Comparison of ENCODE assay signal across 9 cellular contexts in genomic region chr7:44145419-44145968, GRCh38. TPM values are rescaled to one million over a fixed set of nuclear protein-coding genes. Genes with fewer than 3 reads are reported as not detected.
A peak's percentile ranks its signal among the peaks of the same experiment; 100 is the strongest.
DNase-seq lines count a peak whose midpoint lies in the region; ATAC-seq and TF ChIP-seq lines count a peak whose summit lies in the region.
"Had no signal": no experiment of that assay in that cellular context is flagged by ENCODE, and none has a peak within 500 bp of the region (broad histone marks: within the 10 kb centered on the region; RNA-seq: fewer than 3 reads in every experiment).

No MANE protein-coding gene starts in this region.

- 43% methylated on average over 6 of the region's 57 CpGs; no CpG with 5 or more reads in 1 of the 2 experiments for WGBS in IMR-90 (ENCODE audit: extremely low coverage in 2 of 2, insufficient read length in 1 of 2), 2 experiments
- 30% methylated on average over 48 of the region's 57 CpGs for WGBS in hepatocyte (ENCODE audit: low lambda C conversion rate, missing lambda C conversion rate)
- WGBS in spleen, 5 donors, result 14 to 19% (median 18%) methylated on average over 20 to 57 of the region's 57 CpGs

- TF ChIP-seq RAD21 in IMR-90 (IDR thresholded peaks at IDR 0.05; ENCODE audit: low read length), result no peak

- DNase-seq in IMR-90 (no peak), hepatocyte (ENCODE audit: low spot score) (no peak), spleen (no peak), COLO829 (ENCODE audit: low spot score) (no peak), DMS53 (lab: John Stamatoyannopoulos, UW) (no peak), endothelial cell (ENCODE audit: low spot score) (no peak)
- peak; percentile 56 for DNase-seq in activated naive CD4-positive, alpha-beta T cell treated with Interleukin-2 at 50 U/mL for 16 hours

- H3K79me1 ChIP-seq in IMR-90 (ENCODE audit: low read depth in 1 of 2, low read length in 2 of 2), result no peaks in the 10 kb centered on the region

- no peaks in the 10 kb centered on the region for H3K9me2 ChIP-seq in hepatocyte (replicated peaks; ENCODE audit: insufficient read depth)

- H2AFZ ChIP-seq in IMR-90 (replicated peaks; ENCODE audit: low read length, poor library complexity), result peak overlapping the region; percentile 92
- H2AFZ ChIP-seq in hepatocyte, result peak overlapping the region; percentile 76

- H2BK5ac ChIP-seq in IMR-90 (ENCODE audit: low read depth, low read length, poor library complexity, severe bottlenecking), result no peak overlapping the region

- H3K27ac Mint-ChIP-seq in endothelial cell (ENCODE audit: unreplicated experiment), result no peak overlapping the region

- CTCF ChIA-PET in IMR-90 (lab: Yijun Ruan, JAX), result no interaction called here

- no peak overlapping the region; the same call in 1 of the 2 replicates for H2AK5ac ChIP-seq in IMR-90 (ENCODE audit: low read depth, low read length)

- no peak for TF ChIP-seq CTCF in IMR-90 (conservative IDR thresholded peaks at IDR 0.05; ENCODE audit: low read depth, low read length)
- TF ChIP-seq CTCF in hepatocyte (IDR thresholded peaks at IDR 0.05; ENCODE audit: poor library complexity), result no peak
- no peak for TF ChIP-seq CTCF in spleen (IDR thresholded peaks at IDR 0.05 in 8 of 11, conservative IDR thresholded peaks at IDR 0.05 in 3 of 11)
- TF ChIP-seq CTCF in endothelial cell (IDR thresholded peaks at IDR 0.05; ENCODE audit: unreplicated experiment), result no peak

- dilution Hi-C loops in IMR-90 (cut with HindIII; ENCODE audit: low sequenced_read_pairs, unreplicated experiment), result no loop called here

- H3K56ac ChIP-seq in IMR-90 (ENCODE audit: extremely low read depth, insufficient read depth, low read length), result no peak overlapping the region

- H3K4me1 Mint-ChIP-seq in endothelial cell (ENCODE audit: unreplicated experiment), result no peaks in the 10 kb centered on the region

- H3K79me2 ChIP-seq in hepatocyte, result no peaks in the 10 kb centered on the region

- no peak overlapping the region for H3K23ac ChIP-seq in IMR-90 (ENCODE audit: low read depth, low read length)

- H2BK120ac ChIP-seq in IMR-90 (ENCODE audit: low read depth, low read length), result no peak overlapping the region

- intact Hi-C loops in IMR-90 (cut with micrococcal nuclease) (no loop called here), spleen (cut with DNase I; ENCODE audit: low total_unique reads) (no loop called here)

- H3K27me3 ChIP-seq in IMR-90 (ENCODE audit: control insufficient read depth, insufficient read depth, low read length), result peaks cover 40% of the 10 kb centered on the region
- H3K27me3 ChIP-seq in hepatocyte, result peaks cover 22% of the 10 kb centered on the region
- H3K27me3 ChIP-seq in spleen (replicated peaks in 1 of 7), result peaks cover 0 to 28% (median 7%) of the 10 kb centered on the region in 7 donors

- POLR2A ChIA-PET in IMR-90 (lab: Charles Lee; ENCODE audit: unreplicated experiment), result no interaction called here

- H4K8ac ChIP-seq in IMR-90 (ENCODE audit: low read depth in 2 of 2, low read length in 2 of 2), result peak overlapping the region in 1 of 2 experiments; percentile 60; a peak in 1 of 4 replicates

- no peak overlapping the region for H3K27ac ChIP-seq in IMR-90 (ENCODE audit: insufficient read depth, low read length)
- no peak overlapping the region for H3K27ac ChIP-seq in hepatocyte
- H3K27ac ChIP-seq in spleen, result peak overlapping the region in 1 of 8 donors; percentile 7
- H3K27ac ChIP-seq: epithelial cell of prostate had no signal

- no TSS peak for BruUV-seq in IMR-90 (replicated peaks; lab: Mats Ljungman, UMichigan)

- TF ChIP-seq POLR2A in IMR-90 (IDR thresholded peaks at IDR 0.05; ENCODE audit: low read depth, low read length) (no peak), spleen (IDR thresholded peaks at IDR 0.05) (no peak)

- H3K9me3 Mint-ChIP-seq in endothelial cell (ENCODE audit: unreplicated experiment), result no peaks in the 10 kb centered on the region

- peak overlapping the region; percentile 74 for H2AK9ac ChIP-seq in IMR-90 (replicated peaks; ENCODE audit: low read depth, low read length, poor library complexity)

- H4K5ac ChIP-seq in IMR-90 (ENCODE audit: low read depth, low read length), result no peak overlapping the region; the same call in 1 of the 2 replicates

- H3K36me3 ChIP-seq in IMR-90 (ENCODE audit: control insufficient read depth, insufficient read depth, low read length) (no peaks in the 10 kb centered on the region), hepatocyte (replicated peaks; ENCODE audit: insufficient read depth, low read depth) (no peaks in the 10 kb centered on the region), spleen (no peaks in the 10 kb centered on the region)

- H3K14ac ChIP-seq in IMR-90 (replicated peaks; ENCODE audit: low read depth, low read length), result no peak overlapping the region

- H3K4me3 Mint-ChIP-seq in endothelial cell (ENCODE audit: unreplicated experiment), result no peak overlapping the region

- H2BK20ac ChIP-seq in IMR-90 (ENCODE audit: low read depth, low read length), result no peak overlapping the region

- peaks cover 11% of the 10 kb centered on the region for H3K27me3 Mint-ChIP-seq in endothelial cell (ENCODE audit: unreplicated experiment)

- H3K18ac ChIP-seq in IMR-90 (ENCODE audit: low read depth, low read length), result no peak overlapping the region; the same call in 1 of the 2 replicates

- H3K9ac ChIP-seq in IMR-90 (ENCODE audit: low read depth, low read length), result no peak overlapping the region; the same call in 1 of the 2 replicates

- H3K4me1 ChIP-seq in IMR-90 (ENCODE audit: control insufficient read depth, insufficient read depth, low read length) (peaks cover 9% of the 10 kb centered on the region; the same call in 1 of the 2 replicates), hepatocyte (ENCODE audit: insufficient read depth) (peaks cover 9% of the 10 kb centered on the region), spleen (peaks cover 5 to 28% (median 20%) of the 10 kb centered on the region in 6 donors)

- ATAC-seq in IMR-90 (ENCODE audit: low read depth) (no peak; the same call in none of the 2 replicates), GM21529 (IDR thresholded peaks at IDR 0.05; ENCODE audit: unreplicated experiment) (no peak)

- H4K20me1 ChIP-seq in IMR-90 (ENCODE audit: insufficient read depth, low read length) (no peaks in the 10 kb centered on the region), hepatocyte (ENCODE audit: insufficient read depth, poor library complexity, severe bottlenecking) (no peaks in the 10 kb centered on the region)

- H3K4ac ChIP-seq in IMR-90 (ENCODE audit: low read depth, low read length), result no peak overlapping the region

- no peak overlapping the region for H4K91ac ChIP-seq in IMR-90 (ENCODE audit: insufficient read depth, low read depth, low read length)

- no peaks in the 10 kb centered on the region for H3K9me3 ChIP-seq in IMR-90 (ENCODE audit: control insufficient read depth, insufficient read depth, low read length)
- H3K9me3 ChIP-seq in hepatocyte (ENCODE audit: low read depth), result no peaks in the 10 kb centered on the region
- no peaks in the 10 kb centered on the region for H3K9me3 ChIP-seq in spleen

- H3K4me2 ChIP-seq in IMR-90 (ENCODE audit: low read depth, low read length) (peak overlapping the region; percentile 95), hepatocyte (peak overlapping the region; percentile 86)

- in situ Hi-C loops in IMR-90 (cut with MboI; ENCODE audit: low sequenced_read_pairs), result no loop called here

- H3K36me3 Mint-ChIP-seq in endothelial cell (ENCODE audit: low read depth, unreplicated experiment), result no peaks in the 10 kb centered on the region

- H3K9me1 ChIP-seq in IMR-90 (ENCODE audit: insufficient read depth, low read length), result peaks cover 3% of the 10 kb centered on the region; the same call in 1 of the 2 replicates

- H3K4me3 ChIP-seq in IMR-90 (ENCODE audit: insufficient read depth, low read depth, low read length), result peak overlapping the region; percentile 43
- H3K4me3 ChIP-seq in hepatocyte, result no peak overlapping the region
- peak overlapping the region; percentile 28 to 71 (median 47) for H3K4me3 ChIP-seq in spleen

- no peak overlapping the region for H2BK15ac ChIP-seq in IMR-90 (ENCODE audit: low read depth, low read length)

RNA-seq across cellular contexts. Expression of gene MYL7, which starts 4.4 kb away (rescaled TPM):
- not detected in 2 replicates for total RNA-seq in IMR-90 (2012; rRNA removed)
- 0.24 TPM in 1 of 2 replicates, not detected in the other for polyA plus RNA-seq in IMR-90 (2012; rRNA removed)
- polyA plus RNA-seq in IMR-90 (2012; cell fraction: cytosol; rRNA removed), result not detected in 2 replicates
- polyA plus RNA-seq in IMR-90 (2012; cell fraction: nucleus; rRNA removed; ENCODE audit: low replicate concordance), result 0.40 TPM in 1 of 2 replicates, not detected in the other
- total RNA-seq in hepatocyte, result 0.36 and 5.2 TPM in 2 replicates
- 6.9 and 8.9 TPM in 2 replicates for polyA plus RNA-seq in hepatocyte
- total RNA-seq in spleen, result 1 to 10 TPM in 1 of 7 donors, not detected in 6; 1.6 TPM
- polyA plus RNA-seq in spleen, result under 1 TPM in 1 of 3 donors, not detected in 2; 0.22 TPM
- total RNA-seq in endothelial cell (ENCODE audit: unreplicated experiment), result 0.82 TPM

RNA-seq across cellular contexts. Expression of gene POLD2, which starts 22.1 kb away (rescaled TPM):
- total RNA-seq in IMR-90 (2012; rRNA removed), result 136 and 163 TPM in 2 replicates
- 142 and 165 TPM in 2 replicates for polyA plus RNA-seq in IMR-90 (2012; rRNA removed)
- polyA plus RNA-seq in IMR-90 (2012; cell fraction: cytosol; rRNA removed), result 137 and 138 TPM in 2 replicates
- polyA plus RNA-seq in IMR-90 (2012; cell fraction: nucleus; rRNA removed; ENCODE audit: low replicate concordance), result 99.1 and 163 TPM in 2 replicates
- 59.9 and 68.1 TPM in 2 replicates for total RNA-seq in hepatocyte
- 110 and 120 TPM in 2 replicates for polyA plus RNA-seq in hepatocyte
- total RNA-seq in spleen, result 10 to 100 TPM; 31.9 to 73.0 (median 40.9) TPM
- 10 to 100 TPM; 53.7 to 79.1 (median 69.4) TPM for polyA plus RNA-seq in spleen
- 39.9 TPM for total RNA-seq in endothelial cell (ENCODE audit: unreplicated experiment)

RNA-seq across cellular contexts. Expression of gene AEBP1, which starts 41.3 kb away (rescaled TPM):
- total RNA-seq in IMR-90 (2012; rRNA removed), result 1.1 and 1.4 TPM in 2 replicates
- polyA plus RNA-seq in IMR-90 (2012; rRNA removed), result 5.5 and 5.7 TPM in 2 replicates
- polyA plus RNA-seq in IMR-90 (2012; cell fraction: cytosol; rRNA removed), result 5.5 and 7.4 TPM in 2 replicates
- 21.5 and 34.8 TPM in 2 replicates for polyA plus RNA-seq in IMR-90 (2012; cell fraction: nucleus; rRNA removed; ENCODE audit: low replicate concordance)
- total RNA-seq in hepatocyte, result 12.8 and 26.7 TPM in 2 replicates
- 108 and 129 TPM in 2 replicates for polyA plus RNA-seq in hepatocyte
- total RNA-seq in spleen, result 100 to 1,000 TPM in 2 of 7 donors, 10 to 100 TPM in 5; 67.5 to 106 (median 88.3) TPM
- 10 to 100 TPM; 41.3 to 71.7 (median 49.7) TPM for polyA plus RNA-seq in spleen
- 22.2 TPM for total RNA-seq in endothelial cell (ENCODE audit: unreplicated experiment)

RNA-seq across cellular contexts. Expression of gene GCK, which starts 43.7 kb away (rescaled TPM):
- total RNA-seq in IMR-90 (2012; rRNA removed) (0.18 and 0.28 TPM in 2 replicates), hepatocyte (0.72 and 2.5 TPM in 2 replicates), spleen (1 to 10 TPM in 1 of 7 donors, under 1 TPM in 3, not detected in 3; 0.29 to 1.6 (median 0.49) TPM), endothelial cell (ENCODE audit: unreplicated experiment) (not detected)
- polyA plus RNA-seq in IMR-90 (2012; rRNA removed) (0.07 and 0.14 TPM in 2 replicates), hepatocyte (1.7 TPM in 2 replicates), spleen (1 to 10 TPM in 2 of 3 donors, under 1 TPM in 1; 0.55 to 1.7 (median 1.2) TPM)
- polyA plus RNA-seq in IMR-90 (2012; cell fraction: cytosol; rRNA removed), result 0.36 and 0.54 TPM in 2 replicates
- polyA plus RNA-seq in IMR-90 (2012; cell fraction: nucleus; rRNA removed; ENCODE audit: low replicate concordance), result 0.05 and 0.21 TPM in 2 replicates

RNA-seq across cellular contexts. Expression of gene YKT6, which starts 55.3 kb away (rescaled TPM):
- total RNA-seq in IMR-90 (2012; rRNA removed) (98.6 and 120 TPM in 2 replicates), hepatocyte (86.9 and 88.9 TPM in 2 replicates), spleen (10 to 100 TPM; 51.9 to 66.4 (median 56.6) TPM), endothelial cell (ENCODE audit: unreplicated experiment) (98.4 TPM)
- polyA plus RNA-seq in IMR-90 (2012; rRNA removed) (110 and 115 TPM in 2 replicates), hepatocyte (69.3 and 75.7 TPM in 2 replicates), spleen (10 to 100 TPM; 26.9 to 49.0 (median 30.1) TPM)
- polyA plus RNA-seq in IMR-90 (2012; cell fraction: cytosol; rRNA removed), result 108 and 137 TPM in 2 replicates
- 79.7 and 108 TPM in 2 replicates for polyA plus RNA-seq in IMR-90 (2012; cell fraction: nucleus; rRNA removed; ENCODE audit: low replicate concordance)
